10 cellular contexts compared by ENCODE assay signal in genomic region chr9:117656007-117656406, GRCh38. TPM values are rescaled to one million over a fixed set of nuclear protein-coding genes. Genes with fewer than 3 reads are reported as not detected.
"Had no signal": no experiment of that assay in that cellular context is flagged by ENCODE, and none has a peak within 500 bp of the region (broad histone marks: within the 10 kb centered on the region; RNA-seq: fewer than 3 reads in every experiment).

No MANE protein-coding gene starts in this region.

- H3K4me1 ChIP-seq: gastrocnemius medialis, thyroid gland had no signal

- ATAC-seq: esophagus mucosa, gastrocnemius medialis had no signal

- H3K27me3 ChIP-seq: gastrocnemius medialis, thyroid gland had no signal

- DNase-seq: activated B cell treated with CpG ODN at 0.5 μM for 24 hours; activated CD4-positive, alpha-beta T cell treated with anti-CD3 and anti-CD28 coated beads, Interleukin-2, amount 10 ng/mL, durations not matched to agents 24 days and 14 days; activated naive CD4-positive, alpha-beta T cell; aorta; gastrocnemius medialis; stimulated activated CD4-positive, alpha-beta T cell treated with anti-CD3 and anti-CD28 coated beads, Interleukin-15, amount 100 ng/mL, for 24 hours; stimulated activated CD4-positive, alpha-beta T cell treated with anti-CD3 and anti-CD28 coated beads, Interleukin-4, amount 100 ng/mL, for 24 hours; thyroid gland had no signal

- H3K36me3 ChIP-seq: gastrocnemius medialis, thyroid gland had no signal

- H3K27ac ChIP-seq: gastrocnemius medialis, thyroid gland had no signal

- H3K9me3 ChIP-seq: gastrocnemius medialis, thyroid gland had no signal

- H3K4me3 ChIP-seq: gastrocnemius medialis, thyroid gland had no signal

RNA-seq across cellular contexts. Expression of gene TLR4, which starts 48.2 kb away (rescaled TPM):
- total RNA-seq: activated CD4-positive, alpha-beta T cell treated with anti-CD3 and anti-CD28 coated beads, Interleukin-2, amount 10 ng/mL, durations not matched to agents 24 days and 14 days; activated T-helper 1 cell treated with anti-CD3 and anti-CD28 coated beads, Interleukin-12 subunit alpha, Interleukin-12 subunit beta, Interleukin-2, Interleukin-4 antibody, amounts not matched to agents 30 ng/mL and 10 ng/mL and 1 ng/mL, durations not matched to agents 14 hours and 24 hours and 36 hours had no signal
